In genomic region chr17:65181237-65182061, GRCh38 we compare ENCODE assay signal across 10 cellular contexts. TPM values are rescaled to one million over a fixed set of nuclear protein-coding genes. Genes with fewer than 3 reads are reported as not detected.
DNase-seq lines count a peak whose midpoint lies in the region; ATAC-seq lines count a peak whose summit lies in the region.
"Had no signal": no experiment of that assay in that cellular context is flagged by ENCODE, and none has a peak within 500 bp of the region (broad histone marks: within the 10 kb centered on the region; RNA-seq: fewer than 3 reads in every experiment).

No MANE protein-coding gene starts in this region.

- no peaks in the 10 kb centered on the region for H3K9me3 ChIP-seq in BLaER1
- H3K9me3 ChIP-seq: upper lobe of left lung had no signal

- peaks cover 9% of the 10 kb centered on the region for H3K9me3 Mint-ChIP-seq in activated CD8-positive, alpha-beta memory T cell treated with anti-CD3 and anti-CD28 coated beads, Interleukin-2, amount 10 ng/mL, durations not matched to agents 7 days and 5 days (ENCODE audit: low read depth)

- no peak overlapping the region for H4K5ac ChIP-seq in mesendoderm (ENCODE audit: low read length)

- ATAC-seq in GM19351 (IDR thresholded peaks at IDR 0.05; ENCODE audit: unreplicated experiment): peak; percentile 46
- peak; percentile 62 for ATAC-seq in HG03196 (IDR thresholded peaks at IDR 0.05; ENCODE audit: unreplicated experiment)
- peak; percentile 56 for ATAC-seq in activated CD8-positive, alpha-beta memory T cell treated with anti-CD3 and anti-CD28 coated beads, Interleukin-2, amount 10 ng/mL, durations not matched to agents 7 days and 5 days
- ATAC-seq: left ventricle myocardium superior had no signal

- no peak overlapping the region for H2AK5ac ChIP-seq in mesendoderm (ENCODE audit: low read length)

- no peak overlapping the region for H4K8ac ChIP-seq in mesendoderm (ENCODE audit: low read depth, low read length)

- H2BK120ac ChIP-seq in mesendoderm (ENCODE audit: low read depth, low read length): no peak overlapping the region

- H3K4me3 ChIP-seq in BLaER1: no peak overlapping the region
- H3K4me3 ChIP-seq in mesendoderm (ENCODE audit: low read length): no peak overlapping the region
- H3K4me3 ChIP-seq: upper lobe of left lung had no signal

- no peaks in the 10 kb centered on the region for H3K36me3 ChIP-seq in BLaER1
- no peaks in the 10 kb centered on the region for H3K36me3 ChIP-seq in mesendoderm (ENCODE audit: control insufficient read depth, insufficient read depth, low read length)
- H3K36me3 ChIP-seq: upper lobe of left lung had no signal

- H3K27me3 ChIP-seq in BLaER1 (no peaks in the 10 kb centered on the region), mesendoderm (ENCODE audit: insufficient read depth, low read length, poor library complexity) (no peaks in the 10 kb centered on the region)
- H3K27me3 ChIP-seq: upper lobe of left lung had no signal

- H3K23ac ChIP-seq in mesendoderm (ENCODE audit: low read length): no peak overlapping the region

- H3K4me1 Mint-ChIP-seq in activated CD8-positive, alpha-beta memory T cell treated with anti-CD3 and anti-CD28 coated beads, Interleukin-2, amount 10 ng/mL, durations not matched to agents 7 days and 5 days: peaks cover 81% of the 10 kb centered on the region

- CTCF ChIA-PET in activated CD8-positive, alpha-beta memory T cell treated with anti-CD3 and anti-CD28 coated beads, Interleukin-2, amount 10 ng/mL, durations not matched to agents 7 days and 5 days (lab: Charles Lee): interaction anchor here (0.9 to 2.8 kb wide), 13 partner anchors 9 to 262 kb away, joined by 3 to 15 read pairs (median 4); partner anchors contain the start of genes LRRC37A3 and RGS9

- no CpG with 5 or more reads among the region's 9 CpGs for WGBS in mesendoderm (ENCODE audit: extremely low coverage, insufficient coverage, low lambda C conversion rate)

- no peak overlapping the region for H2BK15ac ChIP-seq in mesendoderm (replicated peaks; ENCODE audit: low read depth)

- H3K27me3 Mint-ChIP-seq in activated CD8-positive, alpha-beta memory T cell treated with anti-CD3 and anti-CD28 coated beads, Interleukin-2, amount 10 ng/mL, durations not matched to agents 7 days and 5 days: peaks cover 5% of the 10 kb centered on the region

- no peaks in the 10 kb centered on the region for H4K20me1 ChIP-seq in BLaER1

- peak; percentile 76 for DNase-seq in activated CD8-positive, alpha-beta memory T cell treated with anti-CD3 and anti-CD28 coated beads, Interleukin-2, amount 10 ng/mL, durations not matched to agents 7 days and 5 days
- DNase-seq in mesendoderm: no peak
- DNase-seq in occipital lobe (lab: John Stamatoyannopoulos, UW): no peak
- DNase-seq in substantia nigra (lab: John Stamatoyannopoulos, UW): no peak
- no peak for DNase-seq in DMS53 treated with DMSO at 0.1 percent for 48 hours (lab: John Stamatoyannopoulos, UW; ENCODE audit: unreplicated experiment)
- DNase-seq: left ventricle myocardium superior, upper lobe of left lung had no signal

- peak overlapping the region; percentile 90 for H3K27ac Mint-ChIP-seq in activated CD8-positive, alpha-beta memory T cell treated with anti-CD3 and anti-CD28 coated beads, Interleukin-2, amount 10 ng/mL, durations not matched to agents 7 days and 5 days

- no peak overlapping the region for H3K4ac ChIP-seq in mesendoderm (ENCODE audit: low read depth, low read length)

- H3K4me1 ChIP-seq in BLaER1 (peaks cover 84% of the 10 kb centered on the region), mesendoderm (ENCODE audit: control insufficient read depth, low read depth, low read length) (peaks cover 12% of the 10 kb centered on the region)

- no peak overlapping the region for H3K56ac ChIP-seq in mesendoderm (ENCODE audit: low read length)

- H3K9ac ChIP-seq in BLaER1: no peak overlapping the region
- no peak overlapping the region for H3K9ac ChIP-seq in mesendoderm (ENCODE audit: low read length)

- H2BK5ac ChIP-seq in mesendoderm (ENCODE audit: low read length): no peak overlapping the region

- H3K27ac ChIP-seq in BLaER1 (peak overlapping the region; percentile 81), mesendoderm (ENCODE audit: low read depth, low read length) (no peak overlapping the region), substantia nigra (ENCODE audit: low read depth, low read length, poor library complexity, severe bottlenecking) (no peak overlapping the region)

- no peaks in the 10 kb centered on the region for H3K79me1 ChIP-seq in mesendoderm (ENCODE audit: low read length)

- H3K36me3 Mint-ChIP-seq in activated CD8-positive, alpha-beta memory T cell treated with anti-CD3 and anti-CD28 coated beads, Interleukin-2, amount 10 ng/mL, durations not matched to agents 7 days and 5 days: peaks cover 12% of the 10 kb centered on the region

- peak overlapping the region; percentile 21 for H3K4me3 Mint-ChIP-seq in activated CD8-positive, alpha-beta memory T cell treated with anti-CD3 and anti-CD28 coated beads, Interleukin-2, amount 10 ng/mL, durations not matched to agents 7 days and 5 days

- H3K18ac ChIP-seq in mesendoderm (ENCODE audit: low read length): no peak overlapping the region

- H3K4me2 ChIP-seq in BLaER1: peak overlapping the region; percentile 73
- H3K4me2 ChIP-seq in mesendoderm (ENCODE audit: low read length): no peak overlapping the region

- H3K79me2 ChIP-seq in mesendoderm (ENCODE audit: control insufficient read depth, insufficient read depth, low read length): no peaks in the 10 kb centered on the region

RNA-seq across cellular contexts. Expression of gene RGS9, which starts 44.3 kb away (rescaled TPM):
- total RNA-seq in activated CD8-positive, alpha-beta memory T cell treated with anti-CD3 and anti-CD28 coated beads, Interleukin-2, amount 10 ng/mL, durations not matched to agents 7 days and 5 days: 10 to 100 TPM in 1 of 2 experiments, 1 to 10 TPM in 1; 4.7 to 16.0 TPM
- 14.6 TPM for polyA plus RNA-seq in mesendoderm (2013, experiment 1 of 2)
- 13.9 TPM for polyA plus RNA-seq in mesendoderm (2013, experiment 2 of 2)
- 4.2 TPM for total RNA-seq in occipital lobe
